ENCODE assay signal across 1 cellular context in the genomic region with DNA sequence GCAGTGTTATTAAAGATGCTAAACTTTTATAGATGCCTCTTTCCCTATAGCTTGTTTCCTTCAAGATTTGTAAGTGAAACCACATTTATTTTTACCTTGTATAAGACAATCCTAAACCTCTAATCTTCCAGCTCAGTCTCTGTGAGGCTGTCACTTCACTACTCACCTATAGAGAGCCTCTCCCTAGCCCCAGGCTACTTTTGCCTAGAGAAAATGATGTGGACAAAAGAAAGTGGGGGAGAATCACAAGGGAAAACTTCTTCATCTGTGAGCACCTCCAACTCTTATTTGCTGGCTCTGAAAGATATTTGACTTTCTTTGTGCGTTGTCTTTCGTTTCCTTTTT.
TF ChIP-seq lines count a peak whose summit lies in the region.

No MANE protein-coding gene starts in this region.

TF ChIP-seq in K562, 482 proteins besides CTCF, POLR2A, EP300 and RAD21 (continued from another document):
- TF ChIP-seq TCF7 (IDR thresholded peaks at IDR 0.05; ENCODE audit: borderline replicate concordance), result no peak
- TF ChIP-seq, protein P1, sequence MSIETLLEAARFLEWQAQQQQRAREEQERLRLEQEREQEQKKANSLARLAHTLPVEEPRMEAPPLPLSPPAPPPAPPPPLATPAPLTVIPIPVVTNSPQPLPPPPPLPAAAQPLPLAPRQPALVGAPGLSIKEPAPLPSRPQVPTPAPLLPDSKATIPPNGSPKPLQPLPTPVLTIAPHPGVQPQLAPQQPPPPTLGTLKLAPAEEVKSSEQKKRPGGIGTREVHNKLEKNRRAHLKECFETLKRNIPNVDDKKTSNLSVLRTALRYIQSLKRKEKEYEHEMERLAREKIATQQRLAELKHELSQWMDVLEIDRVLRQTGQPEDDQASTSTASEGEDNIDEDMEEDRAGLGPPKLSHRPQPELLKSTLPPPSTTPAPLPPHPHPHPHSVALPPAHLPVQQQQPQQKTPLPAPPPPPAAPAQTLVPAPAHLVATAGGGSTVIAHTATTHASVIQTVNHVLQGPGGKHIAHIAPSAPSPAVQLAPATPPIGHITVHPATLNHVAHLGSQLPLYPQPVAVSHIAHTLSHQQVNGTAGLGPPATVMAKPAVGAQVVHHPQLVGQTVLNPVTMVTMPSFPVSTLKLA (conservative IDR thresholded peaks at IDR 0.05), result peak in 1 of 2 experiments; percentile 30; a peak in 1 of 4 replicates
- peak; percentile 4 for TF ChIP-seq TBP (optimal IDR thresholded peaks at IDR 0.05; ENCODE audit: low read depth, low read length)
- TF ChIP-seq, protein P2, sequence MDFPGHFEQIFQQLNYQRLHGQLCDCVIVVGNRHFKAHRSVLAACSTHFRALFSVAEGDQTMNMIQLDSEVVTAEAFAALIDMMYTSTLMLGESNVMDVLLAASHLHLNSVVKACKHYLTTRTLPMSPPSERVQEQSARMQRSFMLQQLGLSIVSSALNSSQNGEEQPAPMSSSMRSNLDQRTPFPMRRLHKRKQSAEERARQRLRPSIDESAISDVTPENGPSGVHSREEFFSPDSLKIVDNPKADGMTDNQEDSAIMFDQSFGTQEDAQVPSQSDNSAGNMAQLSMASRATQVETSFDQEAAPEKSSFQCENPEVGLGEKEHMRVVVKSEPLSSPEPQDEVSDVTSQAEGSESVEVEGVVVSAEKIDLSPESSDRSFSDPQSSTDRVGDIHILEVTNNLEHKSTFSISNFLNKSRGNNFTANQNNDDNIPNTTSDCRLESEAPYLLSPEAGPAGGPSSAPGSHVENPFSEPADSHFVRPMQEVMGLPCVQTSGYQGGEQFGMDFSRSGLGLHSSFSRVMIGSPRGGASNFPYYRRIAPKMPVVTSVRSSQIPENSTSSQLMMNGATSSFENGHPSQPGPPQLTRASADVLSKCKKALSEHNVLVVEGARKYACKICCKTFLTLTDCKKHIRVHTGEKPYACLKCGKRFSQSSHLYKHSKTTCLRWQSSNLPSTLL (IDR thresholded peaks at IDR 0.05), result no peak
- peak; percentile 58 for TF ChIP-seq FOSL1 (tag; conservative IDR thresholded peaks at IDR 0.05)
- peak; percentile 12; the same call in 1 of the 2 replicates for TF ChIP-seq ZNF197 (CRISPR knock-in tag; IDR thresholded peaks at IDR 0.05; ENCODE audit: low read depth)
- 0 out of 2 replicates have a peak, but pooled peaks have one; percentile 25 for TF ChIP-seq L3MBTL2 (IDR thresholded peaks at IDR 0.05)
- TF ChIP-seq NFYB (IDR thresholded peaks at IDR 0.05; ENCODE audit: extremely low read depth, insufficient read length), result no peak
- TF ChIP-seq ELF4 (CRISPR knock-in tag; IDR thresholded peaks at IDR 0.05), result no peak
- TF ChIP-seq, protein P3, sequence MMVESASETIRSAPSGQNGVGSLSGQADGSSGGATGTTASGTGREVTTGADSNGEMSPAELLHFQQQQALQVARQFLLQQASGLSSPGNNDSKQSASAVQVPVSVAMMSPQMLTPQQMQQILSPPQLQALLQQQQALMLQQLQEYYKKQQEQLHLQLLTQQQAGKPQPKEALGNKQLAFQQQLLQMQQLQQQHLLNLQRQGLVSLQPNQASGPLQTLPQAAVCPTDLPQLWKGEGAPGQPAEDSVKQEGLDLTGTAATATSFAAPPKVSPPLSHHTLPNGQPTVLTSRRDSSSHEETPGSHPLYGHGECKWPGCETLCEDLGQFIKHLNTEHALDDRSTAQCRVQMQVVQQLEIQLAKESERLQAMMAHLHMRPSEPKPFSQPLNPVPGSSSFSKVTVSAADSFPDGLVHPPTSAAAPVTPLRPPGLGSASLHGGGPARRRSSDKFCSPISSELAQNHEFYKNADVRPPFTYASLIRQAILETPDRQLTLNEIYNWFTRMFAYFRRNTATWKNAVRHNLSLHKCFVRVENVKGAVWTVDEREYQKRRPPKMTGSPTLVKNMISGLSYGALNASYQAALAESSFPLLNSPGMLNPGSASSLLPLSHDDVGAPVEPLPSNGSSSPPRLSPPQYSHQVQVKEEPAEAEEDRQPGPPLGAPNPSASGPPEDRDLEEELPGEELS (CRISPR knock-in tag; IDR thresholded peaks at IDR 0.05; ENCODE audit: borderline replicate concordance), result 0 out of 2 replicates have a peak, but pooled peaks have one; percentile 34
- no peak for TF ChIP-seq TEAD1 (CRISPR knock-in tag; IDR thresholded peaks at IDR 0.05)
- no peak for TF ChIP-seq ZBTB49 (CRISPR knock-in tag; IDR thresholded peaks at IDR 0.05; ENCODE audit: borderline replicate concordance)
- TF ChIP-seq, protein P4, sequence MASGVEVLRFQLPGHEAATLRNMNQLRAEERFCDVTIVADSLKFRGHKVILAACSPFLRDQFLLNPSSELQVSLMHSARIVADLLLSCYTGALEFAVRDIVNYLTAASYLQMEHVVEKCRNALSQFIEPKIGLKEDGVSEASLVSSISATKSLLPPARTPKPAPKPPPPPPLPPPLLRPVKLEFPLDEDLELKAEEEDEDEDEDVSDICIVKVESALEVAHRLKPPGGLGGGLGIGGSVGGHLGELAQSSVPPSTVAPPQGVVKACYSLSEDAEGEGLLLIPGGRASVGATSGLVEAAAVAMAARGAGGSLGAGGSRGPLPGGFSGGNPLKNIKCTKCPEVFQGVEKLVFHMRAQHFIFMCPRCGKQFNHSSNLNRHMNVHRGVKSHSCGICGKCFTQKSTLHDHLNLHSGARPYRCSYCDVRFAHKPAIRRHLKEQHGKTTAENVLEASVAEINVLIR (CRISPR knock-in tag; IDR thresholded peaks at IDR 0.05), result no peak
- TF ChIP-seq, protein P5, sequence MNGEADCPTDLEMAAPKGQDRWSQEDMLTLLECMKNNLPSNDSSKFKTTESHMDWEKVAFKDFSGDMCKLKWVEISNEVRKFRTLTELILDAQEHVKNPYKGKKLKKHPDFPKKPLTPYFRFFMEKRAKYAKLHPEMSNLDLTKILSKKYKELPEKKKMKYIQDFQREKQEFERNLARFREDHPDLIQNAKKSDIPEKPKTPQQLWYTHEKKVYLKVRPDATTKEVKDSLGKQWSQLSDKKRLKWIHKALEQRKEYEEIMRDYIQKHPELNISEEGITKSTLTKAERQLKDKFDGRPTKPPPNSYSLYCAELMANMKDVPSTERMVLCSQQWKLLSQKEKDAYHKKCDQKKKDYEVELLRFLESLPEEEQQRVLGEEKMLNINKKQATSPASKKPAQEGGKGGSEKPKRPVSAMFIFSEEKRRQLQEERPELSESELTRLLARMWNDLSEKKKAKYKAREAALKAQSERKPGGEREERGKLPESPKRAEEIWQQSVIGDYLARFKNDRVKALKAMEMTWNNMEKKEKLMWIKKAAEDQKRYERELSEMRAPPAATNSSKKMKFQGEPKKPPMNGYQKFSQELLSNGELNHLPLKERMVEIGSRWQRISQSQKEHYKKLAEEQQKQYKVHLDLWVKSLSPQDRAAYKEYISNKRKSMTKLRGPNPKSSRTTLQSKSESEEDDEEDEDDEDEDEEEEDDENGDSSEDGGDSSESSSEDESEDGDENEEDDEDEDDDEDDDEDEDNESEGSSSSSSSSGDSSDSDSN (IDR thresholded peaks at IDR 0.05; ENCODE audit: borderline replicate concordance in 1 of 2, low read depth in 2 of 2, low read length in 2 of 2), result 0 out of 4 replicates have a peak, but pooled peaks of 1 of the 2 experiments have one; percentile 2
- no peak for TF ChIP-seq ELF1 (tag; IDR thresholded peaks at IDR 0.05)
- peak; percentile 10; the same call in 1 of the 2 replicates for TF ChIP-seq ZNF644 (tag; IDR thresholded peaks at IDR 0.05; ENCODE audit: low read depth)
- TF ChIP-seq PRPF4 (IDR thresholded peaks at IDR 0.05; ENCODE audit: insufficient read depth, low read depth, low read length, poor library complexity, severe bottlenecking), result no peak
- no peak for TF ChIP-seq KLF6 (CRISPR knock-in tag; IDR thresholded peaks at IDR 0.05; ENCODE audit: borderline replicate concordance)
- TF ChIP-seq, protein P6, sequence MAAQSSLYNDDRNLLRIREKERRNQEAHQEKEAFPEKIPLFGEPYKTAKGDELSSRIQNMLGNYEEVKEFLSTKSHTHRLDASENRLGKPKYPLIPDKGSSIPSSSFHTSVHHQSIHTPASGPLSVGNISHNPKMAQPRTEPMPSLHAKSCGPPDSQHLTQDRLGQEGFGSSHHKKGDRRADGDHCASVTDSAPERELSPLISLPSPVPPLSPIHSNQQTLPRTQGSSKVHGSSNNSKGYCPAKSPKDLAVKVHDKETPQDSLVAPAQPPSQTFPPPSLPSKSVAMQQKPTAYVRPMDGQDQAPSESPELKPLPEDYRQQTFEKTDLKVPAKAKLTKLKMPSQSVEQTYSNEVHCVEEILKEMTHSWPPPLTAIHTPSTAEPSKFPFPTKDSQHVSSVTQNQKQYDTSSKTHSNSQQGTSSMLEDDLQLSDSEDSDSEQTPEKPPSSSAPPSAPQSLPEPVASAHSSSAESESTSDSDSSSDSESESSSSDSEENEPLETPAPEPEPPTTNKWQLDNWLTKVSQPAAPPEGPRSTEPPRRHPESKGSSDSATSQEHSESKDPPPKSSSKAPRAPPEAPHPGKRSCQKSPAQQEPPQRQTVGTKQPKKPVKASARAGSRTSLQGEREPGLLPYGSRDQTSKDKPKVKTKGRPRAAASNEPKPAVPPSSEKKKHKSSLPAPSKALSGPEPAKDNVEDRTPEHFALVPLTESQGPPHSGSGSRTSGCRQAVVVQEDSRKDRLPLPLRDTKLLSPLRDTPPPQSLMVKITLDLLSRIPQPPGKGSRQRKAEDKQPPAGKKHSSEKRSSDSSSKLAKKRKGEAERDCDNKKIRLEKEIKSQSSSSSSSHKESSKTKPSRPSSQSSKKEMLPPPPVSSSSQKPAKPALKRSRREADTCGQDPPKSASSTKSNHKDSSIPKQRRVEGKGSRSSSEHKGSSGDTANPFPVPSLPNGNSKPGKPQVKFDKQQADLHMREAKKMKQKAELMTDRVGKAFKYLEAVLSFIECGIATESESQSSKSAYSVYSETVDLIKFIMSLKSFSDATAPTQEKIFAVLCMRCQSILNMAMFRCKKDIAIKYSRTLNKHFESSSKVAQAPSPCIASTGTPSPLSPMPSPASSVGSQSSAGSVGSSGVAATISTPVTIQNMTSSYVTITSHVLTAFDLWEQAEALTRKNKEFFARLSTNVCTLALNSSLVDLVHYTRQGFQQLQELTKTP (IDR thresholded peaks at IDR 0.05; ENCODE audit: low read depth in 1 of 2, partially characterized antibody in 2 of 2), result peak in 1 of 2 experiments; percentile 1
- TF ChIP-seq MTA3 (IDR thresholded peaks at IDR 0.05; ENCODE audit: borderline replicate concordance), result peak; percentile 1; the same call in 1 of the 2 replicates
- no peak for TF ChIP-seq GATA2 (CRISPR knock-in tag; IDR thresholded peaks at IDR 0.05)
- no peak for TF ChIP-seq PHF21A (IDR thresholded peaks at IDR 0.05; ENCODE audit: borderline replicate concordance, low read depth)
- TF ChIP-seq ZNF282 (CRISPR knock-in tag; IDR thresholded peaks at IDR 0.05), result no peak
